26 cellular contexts compared by ENCODE assay signal in genomic region chr18:28766027-28766426, GRCh38.
DNase-seq lines count a peak whose midpoint lies in the region; ATAC-seq and TF ChIP-seq lines count a peak whose summit lies in the region.
"Had no signal": no experiment of that assay in that cellular context is flagged by ENCODE, and none has a peak within 500 bp of the region (broad histone marks: within the 10 kb centered on the region; RNA-seq: fewer than 3 reads in every experiment).

No MANE protein-coding gene starts in this region.

- no peak overlapping the region for H2BK12ac ChIP-seq in mesenchymal stem cell (ENCODE audit: low read length in 2 of 2)

- BruUV-seq in IMR-90 (replicated peaks; lab: Mats Ljungman, UMichigan) = no TSS peak

- TF ChIP-seq CTCF in IMR-90 (conservative IDR thresholded peaks at IDR 0.05; ENCODE audit: low read depth, low read length) (no peak), choroid plexus epithelial cell (conservative IDR thresholded peaks at IDR 0.05; ENCODE audit: low read depth, low read length) (no peak), WERI-Rb-1 (IDR thresholded peaks at IDR 0.05; ENCODE audit: low read depth, low read length) (no peak), GM20000 (IDR thresholded peaks at IDR 0.05; ENCODE audit: extremely low read depth, missing control alignments) (no peak)

- H2BK120ac ChIP-seq in IMR-90 (ENCODE audit: low read depth, low read length) (no peak overlapping the region), mesenchymal stem cell (ENCODE audit: low read depth, low read length) (no peak overlapping the region)

- H3K14ac ChIP-seq in IMR-90 (replicated peaks; ENCODE audit: low read depth, low read length) (no peak overlapping the region), mesenchymal stem cell (ENCODE audit: low read length in 2 of 2) (no peak overlapping the region)

- POLR2A ChIA-PET in IMR-90 (lab: Charles Lee; ENCODE audit: unreplicated experiment) = no interaction called here

- no peak overlapping the region for H2BK20ac ChIP-seq in IMR-90 (ENCODE audit: low read depth, low read length)

- intact Hi-C loops in IMR-90 (cut with micrococcal nuclease) = no loop called here

- H4K91ac ChIP-seq in IMR-90 (ENCODE audit: insufficient read depth, low read depth, low read length) (no peak overlapping the region), mesenchymal stem cell (ENCODE audit: low read length) (no peak overlapping the region)

- no peak overlapping the region for H4K8ac ChIP-seq in IMR-90 (ENCODE audit: low read depth in 2 of 2, low read length in 2 of 2)
- no peak overlapping the region for H4K8ac ChIP-seq in mesenchymal stem cell (ENCODE audit: low read length)

- no peaks in the 10 kb centered on the region for H3K79me1 ChIP-seq in IMR-90 (ENCODE audit: low read depth in 1 of 2, low read length in 2 of 2)
- H3K79me1 ChIP-seq in mesenchymal stem cell (replicated peaks; ENCODE audit: low read length, poor library complexity, severe bottlenecking) = no peaks in the 10 kb centered on the region

- no CpG with 5 or more reads among the region's 2 CpGs for WGBS in IMR-90 (ENCODE audit: extremely low coverage in 2 of 2, insufficient read length in 1 of 2), 2 experiments
- WGBS in mesenchymal stem cell = no CpG with 5 or more reads among the region's 2 CpGs

- H3K9me1 ChIP-seq in IMR-90 (ENCODE audit: insufficient read depth, low read length) = no peaks in the 10 kb centered on the region; the same call in 1 of the 2 replicates

- H3K4me1 ChIP-seq in IMR-90 (ENCODE audit: control insufficient read depth, insufficient read depth, low read length) = 0 out of 2 replicates have a peak, but pooled peaks cover 1% of the 10 kb centered on the region
- peaks cover 3% of the 10 kb centered on the region for H3K4me1 ChIP-seq in mesenchymal stem cell (ENCODE audit: control insufficient read depth, insufficient read depth, low read depth, low read length)
- H3K4me1 ChIP-seq: prostate gland had no signal

- CTCF ChIA-PET in IMR-90 (lab: Yijun Ruan, JAX) = no interaction called here

- H2BK5ac ChIP-seq in IMR-90 (ENCODE audit: low read depth, low read length, poor library complexity, severe bottlenecking) = no peak overlapping the region
- no peak overlapping the region for H2BK5ac ChIP-seq in mesenchymal stem cell (ENCODE audit: low read depth, low read length, poor library complexity, severe bottlenecking)

- no peak overlapping the region for H2AK5ac ChIP-seq in IMR-90 (ENCODE audit: low read depth, low read length)
- H2AK5ac ChIP-seq in mesenchymal stem cell (ENCODE audit: low read length, severe bottlenecking) = no peak overlapping the region

- H2BK15ac ChIP-seq in IMR-90 (ENCODE audit: low read depth, low read length) = no peak overlapping the region
- H2BK15ac ChIP-seq in mesenchymal stem cell (ENCODE audit: low read depth, poor library complexity, severe bottlenecking) = no peak overlapping the region

- H3K4me3 ChIP-seq in IMR-90 (ENCODE audit: insufficient read depth, low read depth, low read length) (no peak overlapping the region), choroid plexus epithelial cell (ENCODE audit: low read depth, low read length) (no peak overlapping the region), mesenchymal stem cell (ENCODE audit: insufficient read depth in 1 of 2, low read depth in 1 of 2, low read length in 2 of 2) (no peak overlapping the region), WERI-Rb-1 (ENCODE audit: low read depth, low read length) (no peak overlapping the region)
- H3K4me3 ChIP-seq: prostate gland, sigmoid colon, thoracic aorta had no signal

- H3K27ac ChIP-seq in IMR-90 (ENCODE audit: insufficient read depth, low read length) (no peak overlapping the region), mesenchymal stem cell (ENCODE audit: low read length, poor library complexity, severe bottlenecking) (no peak overlapping the region), WERI-Rb-1 (no peak overlapping the region)
- H3K27ac ChIP-seq: 22Rv1, epithelial cell of prostate, KMS-11, neutrophil, prostate gland, sigmoid colon, thoracic aorta had no signal

- no peaks in the 10 kb centered on the region for H4K20me1 ChIP-seq in IMR-90 (ENCODE audit: insufficient read depth, low read length)

- H3K27me3 ChIP-seq in IMR-90 (ENCODE audit: control insufficient read depth, insufficient read depth, low read length) (no peaks in the 10 kb centered on the region), mesenchymal stem cell (ENCODE audit: control insufficient read depth in 1 of 2, insufficient read depth in 1 of 2, low read length in 2 of 2) (no peaks in the 10 kb centered on the region), WERI-Rb-1 (ENCODE audit: insufficient read depth, low read depth, severe bottlenecking) (no peaks in the 10 kb centered on the region)
- H3K27me3 ChIP-seq: neutrophil, sigmoid colon had no signal

- dilution Hi-C loops in IMR-90 (cut with HindIII; ENCODE audit: low sequenced_read_pairs, unreplicated experiment) = no loop called here

- ATAC-seq in IMR-90 (ENCODE audit: low read depth) (no peak), HG03432 (IDR thresholded peaks at IDR 0.05; ENCODE audit: unreplicated experiment) (no peak)
- ATAC-seq: left colon had no signal

- TF ChIP-seq POLR2A in IMR-90 (IDR thresholded peaks at IDR 0.05; ENCODE audit: low read depth, low read length) = no peak

- H4K5ac ChIP-seq in IMR-90 (ENCODE audit: low read depth, low read length) = no peak overlapping the region

- H2AFZ ChIP-seq in IMR-90 (replicated peaks; ENCODE audit: low read length, poor library complexity) (no peak overlapping the region), mesenchymal stem cell (ENCODE audit: low read depth, low read length) (no peak overlapping the region)

- TF ChIP-seq RAD21 in IMR-90 (IDR thresholded peaks at IDR 0.05; ENCODE audit: low read length) = no peak

- H3K4ac ChIP-seq in IMR-90 (ENCODE audit: low read depth, low read length) = no peak overlapping the region
- no peak overlapping the region for H3K4ac ChIP-seq in mesenchymal stem cell (ENCODE audit: low read depth in 1 of 2, low read length in 2 of 2)

- H3K9me3 ChIP-seq in IMR-90 (ENCODE audit: control insufficient read depth, insufficient read depth, low read length) (no peaks in the 10 kb centered on the region), mesenchymal stem cell (ENCODE audit: control insufficient read depth, low read length) (no peaks in the 10 kb centered on the region), WERI-Rb-1 (ENCODE audit: severe bottlenecking) (no peaks in the 10 kb centered on the region)
- H3K9me3 ChIP-seq: neutrophil, prostate gland, sigmoid colon, thoracic aorta had no signal

- no peak overlapping the region for H3K18ac ChIP-seq in IMR-90 (ENCODE audit: low read depth, low read length)
- no peak overlapping the region for H3K18ac ChIP-seq in mesenchymal stem cell (ENCODE audit: low read depth in 1 of 2, low read length in 2 of 2)

- H3K36me3 ChIP-seq in IMR-90 (ENCODE audit: control insufficient read depth, insufficient read depth, low read length) = no peaks in the 10 kb centered on the region
- H3K36me3 ChIP-seq in mesenchymal stem cell (ENCODE audit: control insufficient read depth in 1 of 2, insufficient read depth in 2 of 2, low read depth in 1 of 2, low read length in 2 of 2) = no peaks in the 10 kb centered on the region
- H3K36me3 ChIP-seq in WERI-Rb-1 = no peaks in the 10 kb centered on the region
- H3K36me3 ChIP-seq: neutrophil, prostate gland, sigmoid colon, thoracic aorta had no signal

- H3K4me2 ChIP-seq in IMR-90 (ENCODE audit: low read depth, low read length) (no peak overlapping the region), mesenchymal stem cell (ENCODE audit: low read length, poor library complexity, severe bottlenecking) (no peak overlapping the region)
- H3K4me2 ChIP-seq: KMS-11 had no signal

- H3K9ac ChIP-seq in IMR-90 (ENCODE audit: low read depth, low read length) (no peak overlapping the region), mesenchymal stem cell (ENCODE audit: low read length) (peak overlapping the region; percentile 77)
- H3K9ac ChIP-seq: KMS-11 had no signal

- H3K56ac ChIP-seq in IMR-90 (ENCODE audit: extremely low read depth, insufficient read depth, low read length) = no peak overlapping the region

- peak; percentile 31 for DNase-seq in A172 (ENCODE audit: low spot score)
- DNase-seq in IMR-90 = peak; percentile 12
- DNase-seq in choroid plexus epithelial cell (ENCODE audit: low read depth) = peak; percentile 61
- peak; percentile 67 for DNase-seq in mesenchymal stem cell
- no peak for DNase-seq in WERI-Rb-1
- no peak for DNase-seq in NCI-H1048 (lab: John Stamatoyannopoulos, UW)
- no peak for DNase-seq in GM20000 (ENCODE audit: low spot score)
- DNase-seq: activated CD4-positive, alpha-beta T cell treated with anti-CD3 and anti-CD28 coated beads for 1 hour; activated effector memory CD4-positive, alpha-beta T cell treated with anti-CD3 and anti-CD28 coated beads, Interleukin-2, amount 50 U/mL, for 16 hours; activated naive CD8-positive, alpha-beta T cell treated with anti-CD3 and anti-CD28 coated beads, Interleukin-2, amount 10 ng/mL, durations not matched to agents 7 days and 5 days; CD4-positive, alpha-beta memory T cell; H7; left colon; NCI-H1436 treated with DMSO at 0.1 percent for 48 hours; NCI-H2107; NCI-H446; sigmoid colon; stimulated activated naive CD4-positive, alpha-beta T cell treated with Interleukin-2 at 50 U/mL for 16 hours; T-helper 2 cell had no signal

- H3K23ac ChIP-seq in IMR-90 (ENCODE audit: low read depth, low read length) (no peak overlapping the region), mesenchymal stem cell (ENCODE audit: low read length in 2 of 2) (no peak overlapping the region)

- H2AK9ac ChIP-seq in IMR-90 (replicated peaks; ENCODE audit: low read depth, low read length, poor library complexity) = no peak overlapping the region

- in situ Hi-C loops in IMR-90 (cut with MboI; ENCODE audit: low sequenced_read_pairs) = no loop called here

TF ChIP-seq in IMR-90, 13 proteins besides CTCF, POLR2A, EP300 and RAD21 (continues in another document):
- no peak for TF ChIP-seq CEBPB (IDR thresholded peaks at IDR 0.05; ENCODE audit: low read depth, low read length)
- TF ChIP-seq NFE2L2 (IDR thresholded peaks at IDR 0.05; ENCODE audit: low read depth, low read length) = no peak
- TF ChIP-seq ELK1 (IDR thresholded peaks at IDR 0.05; ENCODE audit: borderline replicate concordance, low read depth, low read length) = no peak
- no peak for TF ChIP-seq BHLHE40 (IDR thresholded peaks at IDR 0.05; ENCODE audit: low read depth, low read length)
- TF ChIP-seq MAFK (IDR thresholded peaks at IDR 0.05; ENCODE audit: low read depth, low read length) = no peak
- TF ChIP-seq FOS (IDR thresholded peaks at IDR 0.05; ENCODE audit: low read depth, low read length) = no peak
- TF ChIP-seq MXI1 (IDR thresholded peaks at IDR 0.05; ENCODE audit: borderline replicate concordance, low read depth, low read length) = no peak

Comparison
In these comparisons a context has a peak if more than half of its experiments do, and no peak if none do; other contexts are left out.
1. DNase-seq: peak in A172 (single experiment), IMR-90 (single experiment), choroid plexus epithelial cell (single experiment) and mesenchymal stem cell (single experiment); none in WERI-Rb-1 (single experiment), NCI-H1048 (single experiment) and GM20000 (single experiment).